Comparison of ENCODE assay signal across 9 cellular contexts in the genomic region with DNA sequence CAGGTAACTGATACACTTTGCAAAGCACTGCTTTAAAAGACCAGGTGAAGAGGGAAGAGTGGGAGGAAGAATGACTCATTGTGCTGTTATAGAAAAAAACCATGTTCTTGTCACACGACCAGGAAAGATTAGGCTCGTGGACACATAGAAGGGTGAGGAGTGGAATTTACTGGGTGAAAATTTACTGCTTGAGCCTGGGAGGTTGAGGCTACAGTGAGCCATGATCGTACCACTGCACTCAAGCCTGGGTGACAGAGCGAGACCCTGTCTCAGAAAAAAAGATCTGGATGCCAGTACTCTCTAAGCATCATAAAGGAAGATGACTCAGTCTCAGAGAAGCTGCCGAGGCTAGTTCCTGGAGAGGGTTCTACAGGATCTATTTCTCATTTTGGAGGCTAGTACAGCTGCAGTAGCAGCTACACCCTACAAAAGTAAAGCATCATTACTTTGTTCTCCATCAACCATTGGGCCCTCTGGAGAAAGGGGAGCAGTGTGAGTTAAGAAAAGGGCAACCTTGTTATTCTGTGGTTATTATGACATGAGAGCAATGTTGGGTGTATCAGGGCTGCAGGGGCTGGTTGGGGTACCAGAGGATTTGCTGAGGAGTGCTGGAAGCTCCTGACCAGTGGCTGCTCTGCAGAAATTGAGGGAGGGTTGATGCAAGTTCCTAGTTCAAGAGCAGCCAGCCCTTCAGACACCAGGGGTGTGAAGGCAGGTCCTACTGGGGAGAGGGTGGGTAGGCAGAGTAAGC.
DNase-seq lines count a peak whose midpoint lies in the region; ATAC-seq and TF ChIP-seq lines count a peak whose summit lies in the region.
"Had no signal": no experiment of that assay in that cellular context is flagged by ENCODE, and none has a peak within 500 bp of the region (broad histone marks: within the 10 kb centered on the region; RNA-seq: fewer than 3 reads in every experiment).

No MANE protein-coding gene starts in this region.

- DNase-seq in heart right ventricle (no peak), left ventricle myocardium inferior (no peak), iris pigment epithelial cell (ENCODE audit: low read depth) (peak; percentile 47), Peyer's patch (no peak), RPMI8226 (no peak), pons (ENCODE audit: low spot score) (no peak), DMS114 treated with DMSO at 0.1 percent for 48 hours (lab: John Stamatoyannopoulos, UW; ENCODE audit: unreplicated experiment) (no peak)
- DNase-seq in activated T-cell treated with anti-CD3 and anti-CD28 coated beads, Interleukin-2, amount 50 U/mL, for 48 hours: peak; percentile 43 to 48

- H3K27ac ChIP-seq in heart right ventricle (no peak overlapping the region), left ventricle myocardium inferior (replicated peaks) (no peak overlapping the region), Peyer's patch (peak overlapping the region in 1 of 4 donors; percentile 30)
- H3K27ac ChIP-seq: SJSA1 had no signal

- 42 to 52% methylated on average over 5 of the region's 5 CpGs for WGBS in heart right ventricle, 2 donors

- H3K9me3 ChIP-seq in heart right ventricle: no peaks in the 10 kb centered on the region
- no peaks in the 10 kb centered on the region for H3K9me3 ChIP-seq in left ventricle myocardium inferior (replicated peaks)
- no peaks in the 10 kb centered on the region for H3K9me3 ChIP-seq in Peyer's patch
- H3K9me3 ChIP-seq: SJSA1 had no signal

- H3K4me3 ChIP-seq in heart right ventricle: no peak overlapping the region
- H3K4me3 ChIP-seq in left ventricle myocardium inferior: no peak overlapping the region
- H3K4me3 ChIP-seq in Peyer's patch: no peak overlapping the region
- H3K4me3 ChIP-seq: SJSA1 had no signal

- no peaks in the 10 kb centered on the region for H3K36me3 ChIP-seq in heart right ventricle
- no peaks in the 10 kb centered on the region for H3K36me3 ChIP-seq in left ventricle myocardium inferior
- no peaks in the 10 kb centered on the region for H3K36me3 ChIP-seq in Peyer's patch
- H3K36me3 ChIP-seq: SJSA1 had no signal

- intact Hi-C loops in heart right ventricle (cut with DNase I) (no loop called here), left ventricle myocardium inferior (cut with micrococcal nuclease) (no loop called here)

- H3K27me3 ChIP-seq in heart right ventricle: no peaks in the 10 kb centered on the region
- H3K27me3 ChIP-seq in left ventricle myocardium inferior (ENCODE audit: low read depth): no peaks in the 10 kb centered on the region
- H3K27me3 ChIP-seq in Peyer's patch: no peaks in the 10 kb centered on the region
- H3K27me3 ChIP-seq: SJSA1 had no signal

- peak in 5 of 8 donors; percentile 17 to 55 (median 33) for ATAC-seq in heart right ventricle

- H3K4me1 ChIP-seq in heart right ventricle (peaks cover 0 to 42% (median 20%) of the 10 kb centered on the region in 9 donors), left ventricle myocardium inferior (peaks cover 48% of the 10 kb centered on the region), Peyer's patch (no peaks in the 10 kb centered on the region)
- H3K4me1 ChIP-seq: SJSA1 had no signal

- TF ChIP-seq POLR2A in Peyer's patch (IDR thresholded peaks at IDR 0.05): no peak

- TF ChIP-seq CTCF in heart right ventricle (IDR thresholded peaks at IDR 0.05) (no peak), left ventricle myocardium inferior (IDR thresholded peaks at IDR 0.05; ENCODE audit: borderline replicate concordance) (no peak), Peyer's patch (IDR thresholded peaks at IDR 0.05) (no peak)

Comparison
In these comparisons a context has a peak if more than half of its experiments do, and no peak if none do; other contexts are left out.
1. DNase-seq: peak in activated T-cell treated with anti-CD3 and anti-CD28 coated beads, Interleukin-2, amount 50 U/mL, for 48 hours (2 of 2) and iris pigment epithelial cell (single experiment); none in heart right ventricle (0 of 2), left ventricle myocardium inferior (single experiment), Peyer's patch (0 of 3), RPMI8226 (single experiment), pons (single experiment) and DMS114 treated with DMSO at 0.1 percent for 48 hours (single experiment).